ENCODE assay signal across 5 cellular contexts in the genomic region with DNA sequence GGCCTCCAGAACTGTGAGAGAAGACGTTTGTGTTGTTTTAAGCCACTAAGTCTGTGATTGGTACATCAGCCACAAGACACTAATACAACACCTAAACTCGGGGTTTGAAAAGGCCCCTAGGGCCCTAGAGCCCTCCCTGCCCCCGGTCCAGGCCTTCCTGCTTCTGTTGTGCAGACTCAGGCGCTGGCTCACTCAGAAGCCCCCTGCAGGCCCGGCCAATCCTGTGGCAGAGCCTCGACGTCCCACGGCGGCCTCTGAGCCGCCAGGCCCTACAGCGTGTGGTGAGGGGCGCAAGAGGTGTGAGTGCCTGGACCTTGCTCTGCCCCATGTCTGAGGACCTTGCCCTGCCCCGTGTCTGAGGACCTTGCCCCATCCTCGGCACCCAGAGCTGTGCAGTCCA.
DNase-seq lines count a peak whose midpoint lies in the region; ATAC-seq, FAIRE-seq and TF ChIP-seq lines count a peak whose summit lies in the region.
"Not testable (repeated sequence)": the region's sequence is repeated elsewhere in the genome, so short reads cannot be mapped to it uniquely, and the experiment has no call there.

No MANE protein-coding gene starts in this region.

- TF ChIP-seq CTCF in GM23338 (conservative IDR thresholded peaks at IDR 0.05; ENCODE audit: low read depth in 2 of 2); OCI-LY1 (IDR thresholded peaks at IDR 0.05; ENCODE audit: low read length); WTC11 (IDR thresholded peaks at IDR 0.05); HepG2 (CRISPR knock-in tag; IDR thresholded peaks at IDR 0.05): not testable (repeated sequence)

- H3K9me3 ChIP-seq in OCI-LY1 (ENCODE audit: low read length); HepG2 (ENCODE audit: low read length): not testable (repeated sequence)

- not testable (repeated sequence) for H3K27me3 ChIP-seq in GM23338 (ENCODE audit: insufficient read depth); OCI-LY1 (ENCODE audit: insufficient read depth, low read length); HepG2 (ENCODE audit: control insufficient read depth in 1 of 2, insufficient read depth in 2 of 2, low read length in 2 of 2)

- ATAC-seq in GM23338 (peak; percentile 63), WTC11 (peak; percentile 64)
- not testable (repeated sequence) for ATAC-seq in HepG2
- peak; percentile 16 for ATAC-seq in stimulated activated effector memory CD8-positive, alpha-beta T cell treated with anti-CD3 and anti-CD28 coated beads, Interleukin-12 subunit alpha, Interleukin-12 subunit beta, amount 100 ng/mL, for 72 hours

- TF ChIP-seq EP300 in HepG2 (IDR thresholded peaks at IDR 0.05; ENCODE audit: low read depth in 2 of 2, low read length in 2 of 2); HepG2 (CRISPR knock-in tag; IDR thresholded peaks at IDR 0.05; ENCODE audit: borderline replicate concordance): not testable (repeated sequence)

- H3K36me3 ChIP-seq in GM23338 (ENCODE audit: insufficient read depth); OCI-LY1 (ENCODE audit: insufficient read depth, low read length); HepG2 (replicated peaks in 1 of 2; ENCODE audit: control insufficient read depth in 1 of 2, insufficient read depth in 2 of 2, low read length in 2 of 2): not testable (repeated sequence)

- WGBS in HepG2 (ENCODE audit: low lambda C conversion rate): no CpG with 5 or more reads among the region's 14 CpGs

- not testable (repeated sequence) for H3K4me1 ChIP-seq in GM23338 (ENCODE audit: insufficient read depth); OCI-LY1 (ENCODE audit: insufficient read depth, low read length, severe bottlenecking); HepG2 (ENCODE audit: insufficient read depth, low read length)

- not testable (repeated sequence) for FAIRE-seq in HepG2 (lab: Jason Lieb, UNC)

- H3K4me3 ChIP-seq in GM23338; OCI-LY1 (ENCODE audit: low read depth, low read length, poor library complexity, severe bottlenecking); HepG2 (replicated peaks in 1 of 3; ENCODE audit: insufficient read depth in 1 of 3, low read depth in 2 of 3, low read length in 3 of 3): not testable (repeated sequence)

- H4K20me1 ChIP-seq in GM23338 (replicated peaks; ENCODE audit: insufficient read depth); OCI-LY1 (ENCODE audit: insufficient read depth, low read length); HepG2 (ENCODE audit: insufficient read depth, low read length): not testable (repeated sequence)

- H3K27me3 Mint-ChIP-seq in GM23338 (ENCODE audit: insufficient read depth, low read depth, poor library complexity); WTC11 (ENCODE audit: low read depth): not testable (repeated sequence)

- H3K9me3 Mint-ChIP-seq in GM23338; WTC11; stimulated activated effector memory CD8-positive, alpha-beta T cell treated with anti-CD3 and anti-CD28 coated beads, Interleukin-12 subunit alpha, Interleukin-12 subunit beta, amount 100 ng/mL, for 72 hours: not testable (repeated sequence)

- H3K36me3 Mint-ChIP-seq in GM23338 (ENCODE audit: low read depth); WTC11; stimulated activated effector memory CD8-positive, alpha-beta T cell treated with anti-CD3 and anti-CD28 coated beads, Interleukin-12 subunit alpha, Interleukin-12 subunit beta, amount 100 ng/mL, for 72 hours: not testable (repeated sequence)

- not testable (repeated sequence) for DNase-seq in GM23338 (ENCODE audit: low spot score); WTC11 (ENCODE audit: low spot score); HepG2 (ENCODE audit: low spot score); stimulated activated effector memory CD8-positive, alpha-beta T cell treated with anti-CD3 and anti-CD28 coated beads, Interleukin-12 subunit alpha, Interleukin-12 subunit beta, amount 100 ng/mL, for 72 hours (ENCODE audit: low spot score in 2 of 2)

- not testable (repeated sequence) for H3K9ac ChIP-seq in OCI-LY1 (ENCODE audit: low read length); HepG2 (ENCODE audit: insufficient read depth, low read depth, low read length)

- H3K4me1 Mint-ChIP-seq in GM23338; WTC11; stimulated activated effector memory CD8-positive, alpha-beta T cell treated with anti-CD3 and anti-CD28 coated beads, Interleukin-12 subunit alpha, Interleukin-12 subunit beta, amount 100 ng/mL, for 72 hours: not testable (repeated sequence)

- POLR2A ChIA-PET in WTC11 (lab: Charles Lee); HepG2 (lab: Yijun Ruan, JAX): not testable (repeated sequence)

- H3K4me2 ChIP-seq in GM23338; OCI-LY1 (ENCODE audit: low read length); HepG2 (ENCODE audit: low read depth, low read length): not testable (repeated sequence)

- H3K9me2 ChIP-seq in GM23338 (ENCODE audit: insufficient read depth); OCI-LY1 (ENCODE audit: low read depth, low read length): not testable (repeated sequence)

- CTCF ChIA-PET in WTC11 (lab: Charles Lee); HepG2 (lab: Yijun Ruan, JAX; ENCODE audit: low intra/inter-chr PET ratio, low total read pairs): not testable (repeated sequence)

- TF ChIP-seq RAD21 in HepG2 (CRISPR knock-in tag; IDR thresholded peaks at IDR 0.05): not testable (repeated sequence)

- H3K4me3 Mint-ChIP-seq in GM23338; WTC11; stimulated activated effector memory CD8-positive, alpha-beta T cell treated with anti-CD3 and anti-CD28 coated beads, Interleukin-12 subunit alpha, Interleukin-12 subunit beta, amount 100 ng/mL, for 72 hours: not testable (repeated sequence)

- intact Hi-C loops in HepG2 (cut with micrococcal nuclease; ENCODE audit: unreplicated experiment): not testable (repeated sequence)

- not testable (repeated sequence) for H3K27ac ChIP-seq in GM23338 (ENCODE audit: low read depth); HepG2 (ENCODE audit: extremely low read length, insufficient read depth, low read length)
- H3K27ac ChIP-seq in OCI-LY1 (ENCODE audit: low read depth, low read length, poor library complexity, severe bottlenecking): peak overlapping the region; percentile 70

- H3K79me2 ChIP-seq in GM23338 (replicated peaks; ENCODE audit: insufficient read depth); OCI-LY1 (ENCODE audit: insufficient read depth, low read length); HepG2 (ENCODE audit: insufficient read depth, low read length): not testable (repeated sequence)

- not testable (repeated sequence) for H3K27ac Mint-ChIP-seq in GM23338; WTC11; stimulated activated effector memory CD8-positive, alpha-beta T cell treated with anti-CD3 and anti-CD28 coated beads, Interleukin-12 subunit alpha, Interleukin-12 subunit beta, amount 100 ng/mL, for 72 hours

- not testable (repeated sequence) for TF ChIP-seq POLR2A in HepG2 (IDR thresholded peaks at IDR 0.05; ENCODE audit: insufficient read depth in 1 of 2, low read depth in 2 of 2, low read length in 2 of 2)

- not testable (repeated sequence) for H2AFZ ChIP-seq in GM23338; OCI-LY1 (ENCODE audit: low read length); HepG2 (ENCODE audit: low read length)

- not testable (repeated sequence) for H3F3A ChIP-seq in GM23338 (replicated peaks; ENCODE audit: low read depth); OCI-LY1 (ENCODE audit: insufficient read depth, low read length)

- in situ Hi-C loops in HepG2 (cut with HindIII; ENCODE audit: extremely low pct_ligation_motif_present, low pct_unique_long_range_greater_than_20kb): not testable (repeated sequence)

- BruUV-seq in HepG2 (replicated peaks; lab: Mats Ljungman, UMichigan): not testable (repeated sequence)

TF ChIP-seq in HepG2, 621 proteins besides CTCF, POLR2A, EP300 and RAD21:
- 0 out of 2 replicates have a peak, but pooled peaks have one; percentile 11 for TF ChIP-seq ZBTB33 (CRISPR knock-in tag; IDR thresholded peaks at IDR 0.05)
